8 cellular contexts compared by ENCODE assay signal in the genomic region with DNA sequence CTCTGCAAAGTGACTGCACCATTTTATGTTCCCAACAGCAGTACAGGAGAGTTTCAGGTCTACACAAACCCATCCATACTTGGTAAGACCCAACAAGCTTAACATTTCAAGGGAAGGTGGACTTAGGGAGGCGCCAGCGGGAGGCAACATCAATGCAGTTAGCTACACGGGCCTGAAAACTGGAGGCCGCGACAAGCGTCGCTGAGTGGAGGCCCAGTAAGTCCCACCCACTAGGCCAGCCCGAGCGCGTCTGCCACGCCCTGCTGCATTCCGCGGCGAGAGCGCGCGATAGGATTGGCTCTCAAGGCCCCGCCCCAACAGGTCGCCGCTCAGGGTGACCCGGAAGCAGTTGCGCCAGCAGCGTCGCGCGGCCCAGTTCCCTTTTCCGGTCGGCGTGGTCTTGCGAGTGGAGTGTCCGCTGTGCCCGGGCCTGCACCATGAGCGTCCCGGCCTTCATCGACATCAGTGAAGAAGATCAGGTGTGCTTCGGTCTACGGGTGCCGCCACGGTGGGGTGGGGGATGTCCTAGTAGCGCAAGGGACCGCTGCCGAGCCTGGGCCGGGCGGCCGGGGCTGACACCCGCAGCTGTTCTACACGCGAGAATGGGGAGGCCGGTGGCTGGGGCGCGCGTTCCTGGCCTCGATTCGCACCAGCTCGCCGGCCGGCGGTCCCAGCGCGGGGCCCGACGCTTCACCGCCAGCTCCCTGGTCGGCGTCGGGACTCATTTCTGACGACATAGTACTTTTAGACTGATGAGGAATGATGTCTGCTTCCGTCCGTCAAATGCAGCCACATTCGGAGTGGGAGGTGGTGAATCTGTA. TPM values are rescaled to one million over a fixed set of nuclear protein-coding genes. Genes with fewer than 3 reads are reported as not detected.
DNase-seq lines count a peak whose midpoint lies in the region; ATAC-seq and TF ChIP-seq lines count a peak whose summit lies in the region.

Gene EIF3M, plus strand, starts transcription at position 381 of the 821 bp plus-strand sequence. Its CDS starts 57 bp downstream, at position 438.

- TSS peak; percentile 54 for BruUV-seq in mammary epithelial cell (replicated peaks; lab: Mats Ljungman, UMichigan)

- H3K27ac ChIP-seq in WERI-Rb-1 (peak within 1 kb of the TSS; percentile 88), mammary epithelial cell (ENCODE audit: insufficient read depth, low read depth, low read length) (peak within 1 kb of the TSS; percentile 86), smooth muscle cell (ENCODE audit: low read depth) (peak within 1 kb of the TSS; percentile 81)

- H3K9me3 ChIP-seq in WERI-Rb-1 (ENCODE audit: severe bottlenecking) (no peaks in the 10 kb centered on the region), mammary epithelial cell (replicated peaks; ENCODE audit: insufficient read depth, low read length) (peaks cover 3% of the 10 kb centered on the region), smooth muscle cell (replicated peaks; ENCODE audit: low read depth) (no peaks in the 10 kb centered on the region)

- TF ChIP-seq CTCF in WERI-Rb-1 (IDR thresholded peaks at IDR 0.05; ENCODE audit: low read depth, low read length) (no peak), mammary epithelial cell (conservative IDR thresholded peaks at IDR 0.05 in 1 of 2, IDR thresholded peaks at IDR 0.05 in 1 of 2; ENCODE audit: extremely low read depth in 1 of 2, insufficient read depth in 1 of 2, low read depth in 1 of 2, low read length in 2 of 2) (no peak), smooth muscle cell (IDR thresholded peaks at IDR 0.05; ENCODE audit: borderline replicate concordance, insufficient read depth, poor library complexity, severe bottlenecking) (no peak)

- H3K79me2 ChIP-seq in mammary epithelial cell (ENCODE audit: insufficient read depth, low read length) (peaks cover 51% of the 10 kb centered on the region), smooth muscle cell (ENCODE audit: low read depth) (peaks cover 45% of the 10 kb centered on the region)

- H3K36me3 ChIP-seq in WERI-Rb-1 (peaks cover 17% of the 10 kb centered on the region), mammary epithelial cell (ENCODE audit: insufficient read depth, low read length) (peaks cover 3% of the 10 kb centered on the region), smooth muscle cell (ENCODE audit: low read depth) (no peaks in the 10 kb centered on the region)

- DNase-seq in ACHN (peak; percentile 93), NCI-H2227 (lab: John Stamatoyannopoulos, UW; ENCODE audit: unreplicated experiment) (peak; percentile 97), WERI-Rb-1 (peak; percentile 97), mammary epithelial cell (peak; percentile 94), iPS-NIHi11 (ENCODE audit: low spot score) (peak; percentile 95), smooth muscle cell (lab: John Stamatoyannopoulos, UW; ENCODE audit: unreplicated experiment) (peak; percentile 73)

- dilution Hi-C loops in mammary epithelial cell (cut with HindIII; ENCODE audit: low sequenced_read_pairs) = no loop called here

- H2AFZ ChIP-seq in mammary epithelial cell (ENCODE audit: low read depth, low read length) = peak within 1 kb of the TSS; percentile 95
- peak within 1 kb of the TSS; percentile 97 for H2AFZ ChIP-seq in smooth muscle cell (ENCODE audit: low read depth)

- ATAC-seq in GM18873 (IDR thresholded peaks at IDR 0.05; ENCODE audit: low FRiP score, unreplicated experiment) (peak; percentile 96), HG03139 (IDR thresholded peaks at IDR 0.05; ENCODE audit: unreplicated experiment) (peak; percentile 98)

- H4K20me1 ChIP-seq in mammary epithelial cell (ENCODE audit: insufficient read depth, low read length) (peaks cover 8% of the 10 kb centered on the region), smooth muscle cell (ENCODE audit: low read depth) (peaks cover 42% of the 10 kb centered on the region)

- H3K4me2 ChIP-seq in mammary epithelial cell (ENCODE audit: insufficient read depth, low read depth, low read length) (peak within 1 kb of the TSS; percentile 87), smooth muscle cell (peak within 1 kb of the TSS; percentile 88)

- intact Hi-C loops in mammary epithelial cell (cut with micrococcal nuclease) = loop anchor here (1.0 kb wide), 1 partner anchor 260 kb away; no protein-coding TSS in a partner anchor

- H3K4me1 ChIP-seq in mammary epithelial cell (ENCODE audit: insufficient read depth, low read length) = peaks cover 18% of the 10 kb centered on the region
- peaks cover 10% of the 10 kb centered on the region for H3K4me1 ChIP-seq in smooth muscle cell (ENCODE audit: low read depth)

- H3K27me3 ChIP-seq in WERI-Rb-1 (ENCODE audit: insufficient read depth, low read depth, severe bottlenecking) = no peaks in the 10 kb centered on the region
- no peaks in the 10 kb centered on the region for H3K27me3 ChIP-seq in mammary epithelial cell (ENCODE audit: insufficient read depth, low read length)
- H3K27me3 ChIP-seq in smooth muscle cell (ENCODE audit: low read depth) = no peaks in the 10 kb centered on the region

- peaks cover 5% of the 10 kb centered on the region for H3F3A ChIP-seq in smooth muscle cell (ENCODE audit: low read depth)

- 2% methylated on average over 35 of the region's 70 CpGs for WGBS in mammary epithelial cell (ENCODE audit: low coverage, missing lambda C conversion rate)
- 2% methylated on average over 63 of the region's 70 CpGs for WGBS in smooth muscle cell (ENCODE audit: low lambda C conversion rate)

- H3K4me3 ChIP-seq in WERI-Rb-1 (ENCODE audit: low read depth, low read length) (peak within 1 kb of the TSS; percentile 98), mammary epithelial cell (replicated peaks in 1 of 3; ENCODE audit: insufficient read depth in 1 of 3, low read depth in 2 of 3, low read length in 3 of 3) (peak within 1 kb of the TSS; percentile 92 to 99 (median 93)), smooth muscle cell (peak within 1 kb of the TSS; percentile 61)

- CTCF ChIA-PET in mammary epithelial cell (lab: Charles Lee; ENCODE audit: low non-redundant PET) = no interaction called here

- H3K9ac ChIP-seq in mammary epithelial cell (ENCODE audit: insufficient read depth, low read length) (peak within 1 kb of the TSS; percentile 95), smooth muscle cell (ENCODE audit: low read depth) (peak within 1 kb of the TSS; percentile 88)

- in situ Hi-C loops in ACHN (cut with HindIII; ENCODE audit: low pct_ligation_motif_present, low pct_unique_long_range_greater_than_20kb, low sequenced_read_pairs) (no loop called here), mammary epithelial cell (cut with MboI; ENCODE audit: low sequenced_read_pairs in 2 of 2) (no loop called here)

RNA-seq across cellular contexts. Expression of gene EIF3M, which starts in this region (rescaled TPM):
- 100 to 1,000 TPM; 305 to 469 TPM for total RNA-seq in mammary epithelial cell
- polyA plus RNA-seq in mammary epithelial cell = 456 TPM
- polyA minus RNA-seq in mammary epithelial cell = 389 TPM
- total RNA-seq in smooth muscle cell = 536 and 539 TPM in 2 replicates
- polyA plus RNA-seq in smooth muscle cell = 178 and 193 TPM in 2 replicates

Comparison
In these comparisons a context has a peak if more than half of its experiments do, and no peak if none do; other contexts are left out.
1. Peak in every context shown above with its lines: DNase-seq, ATAC-seq, H3K4me3 ChIP-seq and H3K27ac ChIP-seq.